In genomic region chr16:11253995-11254912, GRCh38 we compare ENCODE assay signal across 8 cellular contexts. TPM values are rescaled to one million over a fixed set of nuclear protein-coding genes. Genes with fewer than 3 reads are reported as not detected.
DNase-seq lines count a peak whose midpoint lies in the region; ATAC-seq and TF ChIP-seq lines count a peak whose summit lies in the region.

No MANE protein-coding gene starts in this region.

- H3K4me1 Mint-ChIP-seq in T-helper 2 cell treated with Interferon-gamma antibody and Interleukin-4, amounts not matched to agents 5 μg/mL and 100 μg/mL, for 36 hours (ENCODE audit: low read depth) = peaks cover 44% of the 10 kb centered on the region

- peaks cover 18% of the 10 kb centered on the region for H3K79me2 ChIP-seq in trophoblast cell (ENCODE audit: control insufficient read depth, insufficient read depth, low read length, poor library complexity)

- H2BK12ac ChIP-seq in trophoblast cell (ENCODE audit: low read length) = no peak overlapping the region

- in situ Hi-C loops in G401 (cut with HindIII; ENCODE audit: low sequenced_read_pairs) (no loop called here), GM13976 (cut with MboI; ENCODE audit: low sequenced_read_pairs, unreplicated experiment) (loop anchor here (10.0 kb wide), 1 partner anchor 289 kb away; no protein-coding TSS in a partner anchor)

- DNase-seq in GM12864 (ENCODE audit: low read depth) (no peak), esophagus muscularis mucosa (ENCODE audit: extremely low spot score) (no peak), trophoblast cell (no peak), G401 (ENCODE audit: low spot score) (no peak), GM13976 (ENCODE audit: low spot score) (no peak), cerebellar nuclear complex (lab: John Stamatoyannopoulos, UW) (no peak)
- DNase-seq in T-helper 2 cell treated with Interferon-gamma antibody and Interleukin-4, amounts not matched to agents 5 μg/mL and 100 μg/mL, for 36 hours (ENCODE audit: low spot score) = peak; percentile 17

- peaks cover 0 to 4% (median 0%) of the 10 kb centered on the region in 4 donors for H3K27me3 ChIP-seq in esophagus muscularis mucosa
- H3K27me3 ChIP-seq in trophoblast cell (ENCODE audit: insufficient read depth, low read length) = no peaks in the 10 kb centered on the region

- TF ChIP-seq CTCF in GM12864 (IDR thresholded peaks at IDR 0.05; ENCODE audit: low read depth, low read length, missing control alignments) (no peak), esophagus muscularis mucosa (IDR thresholded peaks at IDR 0.05) (no peak), GM13976 (IDR thresholded peaks at IDR 0.05; ENCODE audit: borderline replicate concordance, control extremely low read depth, extremely low read depth, insufficient read depth, missing control alignments) (no peak)

- H3K36me3 Mint-ChIP-seq in T-helper 2 cell treated with Interferon-gamma antibody and Interleukin-4, amounts not matched to agents 5 μg/mL and 100 μg/mL, for 36 hours (ENCODE audit: low read depth) = peaks cover 57% of the 10 kb centered on the region

- ATAC-seq in GM21619 (IDR thresholded peaks at IDR 0.05; ENCODE audit: unreplicated experiment) = no peak

- H3K18ac ChIP-seq in trophoblast cell (ENCODE audit: low read length) = peak overlapping the region; percentile 41

- H3K14ac ChIP-seq in trophoblast cell (ENCODE audit: low read length) = peak overlapping the region; percentile 50

- H3K4me3 ChIP-seq in GM12864 (ENCODE audit: low read depth, low read length) (peak overlapping the region; percentile 81), esophagus muscularis mucosa (peak overlapping the region; percentile 71 to 98 (median 80)), trophoblast cell (ENCODE audit: low read depth, low read length) (peak overlapping the region; percentile 86)

- H3K9ac ChIP-seq in trophoblast cell (ENCODE audit: low read length) = peak overlapping the region; percentile 36

- no peak overlapping the region for H2AK5ac ChIP-seq in trophoblast cell (ENCODE audit: low read length)

- TF ChIP-seq EP300 in esophagus muscularis mucosa (IDR thresholded peaks at IDR 0.05) = no peak

- peaks cover 20% of the 10 kb centered on the region for H3K79me1 ChIP-seq in trophoblast cell (ENCODE audit: low read length)

- H2AFZ ChIP-seq in trophoblast cell (ENCODE audit: insufficient read depth, low read length, poor library complexity) = no peak overlapping the region

- H4K12ac ChIP-seq in trophoblast cell (ENCODE audit: low read depth, low read length) = peak overlapping the region; percentile 9

- H3K4me2 ChIP-seq in trophoblast cell (ENCODE audit: low read length) = peak overlapping the region; percentile 84

- no peak overlapping the region for H2BK5ac ChIP-seq in trophoblast cell (ENCODE audit: low read depth, low read length, poor library complexity)

- H3K4me3 Mint-ChIP-seq in T-helper 2 cell treated with Interferon-gamma antibody and Interleukin-4, amounts not matched to agents 5 μg/mL and 100 μg/mL, for 36 hours = peak overlapping the region; percentile 99

- H3K9me3 ChIP-seq in esophagus muscularis mucosa (no peaks in the 10 kb centered on the region), trophoblast cell (ENCODE audit: insufficient read depth, low read depth, low read length) (peaks cover 2% of the 10 kb centered on the region)

- H3K27me3 Mint-ChIP-seq in T-helper 2 cell treated with Interferon-gamma antibody and Interleukin-4, amounts not matched to agents 5 μg/mL and 100 μg/mL, for 36 hours (ENCODE audit: low read depth) = no peaks in the 10 kb centered on the region

- WGBS in esophagus muscularis mucosa = 54% methylated on average over 24 of the region's 29 CpGs
- WGBS in trophoblast cell (ENCODE audit: extremely low coverage, insufficient coverage, insufficient read length) = no CpG with 5 or more reads among the region's 29 CpGs

- H3K36me3 ChIP-seq in esophagus muscularis mucosa (no peaks in the 10 kb centered on the region), trophoblast cell (ENCODE audit: control insufficient read depth in 1 of 2, insufficient read depth in 2 of 2, low read length in 2 of 2) (peaks cover 7 to 8% of the 10 kb centered on the region in 2 experiments)

- H3K9me3 Mint-ChIP-seq in T-helper 2 cell treated with Interferon-gamma antibody and Interleukin-4, amounts not matched to agents 5 μg/mL and 100 μg/mL, for 36 hours = no peaks in the 10 kb centered on the region

- H2BK120ac ChIP-seq in trophoblast cell (ENCODE audit: insufficient read depth, low read length, poor library complexity) = no peak overlapping the region

- H3K27ac ChIP-seq in esophagus muscularis mucosa (replicated peaks in 1 of 4) = peak overlapping the region; percentile 92 to 97 (median 94)
- no peak overlapping the region for H3K27ac ChIP-seq in trophoblast cell (ENCODE audit: low read depth, low read length)

- peak overlapping the region; percentile 95 for H3K27ac Mint-ChIP-seq in T-helper 2 cell treated with Interferon-gamma antibody and Interleukin-4, amounts not matched to agents 5 μg/mL and 100 μg/mL, for 36 hours

- no peak overlapping the region for H4K91ac ChIP-seq in trophoblast cell (ENCODE audit: low read depth, low read length)

- intact Hi-C loops in esophagus muscularis mucosa (cut with DNase I) = loop anchor here (1.0 to 10.0 kb wide), 2 partner anchors 179 to 281 kb away; no protein-coding TSS in a partner anchor

- H3K23ac ChIP-seq in trophoblast cell (ENCODE audit: low read length) = no peak overlapping the region

- TF ChIP-seq POLR2A in esophagus muscularis mucosa (IDR thresholded peaks at IDR 0.05; ENCODE audit: low read depth) = no peak

- peak overlapping the region; percentile 49 for H3K4ac ChIP-seq in trophoblast cell (ENCODE audit: low read depth, low read length)

- no peak overlapping the region for H4K8ac ChIP-seq in trophoblast cell (ENCODE audit: low read depth, low read length)

- H3K4me1 ChIP-seq in esophagus muscularis mucosa (peaks cover 34 to 52% (median 47%) of the 10 kb centered on the region in 4 donors), trophoblast cell (ENCODE audit: control insufficient read depth in 1 of 2, insufficient read depth in 2 of 2, low read length in 2 of 2) (peaks cover 12 to 20% of the 10 kb centered on the region in 2 experiments)

RNA-seq across cellular contexts. Expression of gene SOCS1, which starts 1.8 kb away (rescaled TPM):
- 10 to 100 TPM in 1 of 4 donors, 1 to 10 TPM in 3; 3.8 to 11.1 (median 6.1) TPM for total RNA-seq in esophagus muscularis mucosa
- polyA plus RNA-seq in trophoblast cell (2013) = 52.7 and 59.0 TPM in 2 replicates
- 0.68 and 2.2 TPM in 2 replicates for total RNA-seq in G401 (2014; rRNA removed; shearing (Covaris generic))

RNA-seq across cellular contexts. Expression of gene TNP2, which starts 14.9 kb away (rescaled TPM):
- not detected for total RNA-seq in esophagus muscularis mucosa
- not detected in 2 replicates for polyA plus RNA-seq in trophoblast cell (2013)
- total RNA-seq in G401 (2014; rRNA removed; shearing (Covaris generic)) = not detected in 2 replicates

RNA-seq across cellular contexts. Expression of gene PRM3, which starts 19.2 kb away (rescaled TPM):
- total RNA-seq in esophagus muscularis mucosa = not detected
- polyA plus RNA-seq in trophoblast cell (2013) = not detected in 2 replicates
- total RNA-seq in G401 (2014; rRNA removed; shearing (Covaris generic)) = not detected in 2 replicates

RNA-seq across cellular contexts. Expression of gene PRM2, which starts 22.0 kb away (rescaled TPM):
- not detected for total RNA-seq in esophagus muscularis mucosa
- polyA plus RNA-seq in trophoblast cell (2013) = not detected in 2 replicates
- not detected in 2 replicates for total RNA-seq in G401 (2014; rRNA removed; shearing (Covaris generic))

RNA-seq across cellular contexts. Expression of gene PRM1, which starts 26.9 kb away (rescaled TPM):
- not detected for total RNA-seq in esophagus muscularis mucosa
- polyA plus RNA-seq in trophoblast cell (2013) = not detected in 2 replicates
- not detected in 2 replicates for total RNA-seq in G401 (2014; rRNA removed; shearing (Covaris generic))
